In the genomic region with DNA sequence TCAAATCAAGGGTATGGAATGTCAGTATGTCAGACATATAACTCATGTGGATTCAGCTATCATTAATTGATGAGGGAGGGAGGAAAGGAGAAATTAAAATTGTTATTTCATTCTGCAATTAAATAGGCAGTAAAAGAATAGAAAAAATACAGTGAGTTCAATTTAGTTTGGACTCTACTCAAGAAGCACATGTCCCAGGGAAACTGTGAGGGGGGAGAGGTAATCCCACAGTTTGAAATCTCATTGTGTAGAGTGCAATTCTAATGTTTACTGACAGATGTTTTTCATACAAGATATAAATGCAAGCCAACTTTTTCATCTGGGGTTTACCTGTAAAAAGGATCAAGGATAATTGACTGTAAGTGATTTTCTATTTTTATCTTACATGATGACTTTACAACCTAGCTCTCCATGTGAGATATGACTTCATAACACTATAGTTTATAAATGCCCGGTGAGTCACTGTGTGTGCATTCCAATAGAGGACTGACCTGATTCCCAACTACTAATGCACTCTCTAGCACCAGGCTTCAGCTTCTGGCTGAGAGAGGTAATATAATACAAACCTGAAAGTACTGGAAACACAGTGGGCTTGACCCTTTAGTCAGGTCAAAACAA, we compare ENCODE assay signal across 1 cellular context.
TF ChIP-seq lines count a peak whose summit lies in the region.

No MANE protein-coding gene starts in this region.

TF ChIP-seq in WTC11, 78 proteins besides CTCF, POLR2A, EP300 and RAD21 (continued from another document):
- TF ChIP-seq, protein P1, sequence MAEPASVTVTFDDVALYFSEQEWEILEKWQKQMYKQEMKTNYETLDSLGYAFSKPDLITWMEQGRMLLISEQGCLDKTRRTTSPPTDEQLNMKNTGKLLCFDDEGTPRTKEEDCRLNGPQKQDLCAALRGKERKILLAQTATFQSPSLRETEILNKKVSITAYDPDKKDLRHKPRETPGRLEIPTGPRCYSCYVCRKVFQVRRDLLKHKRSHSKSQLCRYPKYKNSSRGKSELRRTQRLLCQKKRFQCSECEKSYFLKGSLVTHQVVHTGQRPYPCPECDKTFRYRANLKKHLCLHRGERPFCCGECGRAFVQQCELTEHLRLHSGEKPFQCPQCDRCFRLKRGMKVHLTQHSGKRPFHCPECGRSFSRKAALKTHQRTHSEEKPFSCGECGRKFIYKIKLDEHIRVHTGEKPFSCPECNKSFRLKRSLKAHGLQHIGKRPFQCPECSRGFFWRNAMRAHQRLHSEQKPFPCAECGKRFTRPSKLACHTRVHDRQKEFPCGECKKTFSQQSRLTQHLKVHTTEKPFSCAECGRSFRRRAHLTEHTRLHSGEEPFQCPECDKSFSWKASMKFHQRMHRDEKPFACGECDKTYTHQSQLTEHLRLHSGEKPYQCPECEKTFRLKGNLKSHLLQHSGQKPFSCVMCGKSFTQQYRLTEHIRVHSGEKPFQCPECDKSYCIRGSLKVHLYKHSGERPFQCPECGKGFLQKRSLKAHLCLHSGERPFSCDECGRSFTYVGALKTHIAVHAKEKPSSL (CRISPR knock-in tag; conservative IDR thresholded peaks at IDR 0.05): no peak
- no peak for TF ChIP-seq ZNF219 (CRISPR knock-in tag; IDR thresholded peaks at IDR 0.05; ENCODE audit: borderline replicate concordance)
